Comparison of ENCODE assay signal across 24 cellular contexts in genomic region chr9:137511758-137512463, GRCh38.
"Had no signal": no experiment of that assay in that cellular context is flagged by ENCODE, and none has a peak within 500 bp of the region (broad histone marks: within the 10 kb centered on the region; RNA-seq: fewer than 3 reads in every experiment).

No MANE protein-coding gene starts in this region.

- FAIRE-seq: endometrium, urothelium cell line had no signal

- H3K27me3 Mint-ChIP-seq: activated T-cell treated with anti-CD3 and anti-CD28 coated beads, Interleukin-2, amount 50 U/mL, for 24 hours; activated T-helper 17 cell treated with anti-CD3 and anti-CD28 coated beads, Interleukin-2, amount 50 U/mL, for 72 hours; stimulated activated memory B cell treated with anti-CD40 and anti-IgM and Interleukin-4, amounts not matched to agents 10 μg/mL and 1 μg/mL and 100 μg/mL, for 72 hours; T-cell had no signal

- H3K27ac ChIP-seq: left lung, psoas muscle, right atrium auricular region, skin epidermis, transverse colon had no signal

- H3K27me3 ChIP-seq: left lung, right atrium auricular region, transverse colon had no signal

- H3K4me1 Mint-ChIP-seq: activated T-helper 17 cell treated with anti-CD3 and anti-CD28 coated beads, Interleukin-2, amount 50 U/mL, for 72 hours; brain; nephron progenitor cell had no signal

- H3K4me3 ChIP-seq: left lung, psoas muscle, right atrium auricular region, skin epidermis, transverse colon had no signal

- H3K9me3 Mint-ChIP-seq: activated naive CD4-positive, alpha-beta T cell treated with anti-CD3 and anti-CD28 coated beads, Interleukin-2, amount 50 U/mL, for 72 hours; activated T-cell treated with anti-CD3 and anti-CD28 coated beads, Interleukin-2, amount 50 U/mL, for 24 hours; activated T-helper 17 cell treated with anti-CD3 and anti-CD28 coated beads, Interleukin-2, amount 50 U/mL, for 72 hours; immature natural killer cell; T-cell had no signal

- H3K36me3 Mint-ChIP-seq: activated naive CD4-positive, alpha-beta T cell treated with anti-CD3 and anti-CD28 coated beads, Interleukin-2, amount 50 U/mL, for 72 hours; T-cell had no signal

- DNase-seq: activated CD4-positive, alpha-beta T cell treated with anti-CD3 and anti-CD28 coated beads for 1 hour; activated CD4-positive, alpha-beta T cell treated with anti-CD3 and anti-CD28 coated beads, Interleukin-2, amount 50 U/mL, for 1 hour; activated CD8-positive, alpha-beta memory T cell treated with anti-CD3 and anti-CD28 coated beads, Interleukin-2, amount 50 U/mL, for 4 hours; activated T-cell treated with anti-CD3 and anti-CD28 coated beads, Interleukin-2, amount 50 U/mL, for 24 hours; aorta; foreskin fibroblast; immature natural killer cell; kidney glomerular epithelial cell; mammary epithelial cell; midbrain; nephron progenitor cell; psoas muscle; stimulated activated CD4-positive, alpha-beta T cell treated with anti-CD3 and anti-CD28 coated beads, Interleukin-15, amount 100 ng/mL, for 24 hours; T-cell; transverse colon had no signal

- H3K27ac Mint-ChIP-seq: activated naive CD4-positive, alpha-beta T cell treated with anti-CD3 and anti-CD28 coated beads, Interleukin-2, amount 50 U/mL, for 72 hours; activated T-cell treated with anti-CD3 and anti-CD28 coated beads, Interleukin-2, amount 50 U/mL, for 24 hours; activated T-helper 17 cell treated with anti-CD3 and anti-CD28 coated beads, Interleukin-2, amount 50 U/mL, for 72 hours; brain; immature natural killer cell; nephron progenitor cell; stimulated activated memory B cell treated with anti-CD40 and anti-IgM and Interleukin-4, amounts not matched to agents 10 μg/mL and 1 μg/mL and 100 μg/mL, for 72 hours; T-cell had no signal

- ATAC-seq: activated naive CD4-positive, alpha-beta T cell treated with anti-CD3 and anti-CD28 coated beads, Interleukin-2, amount 50 U/mL, for 72 hours; activated T-helper 17 cell treated with anti-CD3 and anti-CD28 coated beads, Interleukin-2, amount 50 U/mL, for 72 hours; left lung; psoas muscle; stimulated activated memory B cell treated with anti-CD40 and anti-IgM and Interleukin-4, amounts not matched to agents 10 μg/mL and 1 μg/mL and 100 μg/mL, for 72 hours; T-cell had no signal

- H3K4me3 Mint-ChIP-seq: activated T-cell treated with anti-CD3 and anti-CD28 coated beads, Interleukin-2, amount 50 U/mL, for 24 hours; activated T-helper 17 cell treated with anti-CD3 and anti-CD28 coated beads, Interleukin-2, amount 50 U/mL, for 72 hours; brain; immature natural killer cell; nephron progenitor cell; stimulated activated memory B cell treated with anti-CD40 and anti-IgM and Interleukin-4, amounts not matched to agents 10 μg/mL and 1 μg/mL and 100 μg/mL, for 72 hours; T-cell had no signal

- H3K4me1 ChIP-seq: left lung, psoas muscle, right atrium auricular region, transverse colon had no signal

- H3K36me3 ChIP-seq: left lung, right atrium auricular region, transverse colon had no signal

- H3K9me3 ChIP-seq: left lung, psoas muscle, right atrium auricular region, transverse colon had no signal
